16 cellular contexts compared by ENCODE assay signal in genomic region chr19:6731822-6732221, GRCh38. TPM values are rescaled to one million over a fixed set of nuclear protein-coding genes. Genes with fewer than 3 reads are reported as not detected.
DNase-seq lines count a peak whose midpoint lies in the region; ATAC-seq, FAIRE-seq and TF ChIP-seq lines count a peak whose summit lies in the region.
"Had no signal": no experiment of that assay in that cellular context is flagged by ENCODE, and none has a peak within 500 bp of the region (broad histone marks: within the 10 kb centered on the region; RNA-seq: fewer than 3 reads in every experiment).

No MANE protein-coding gene starts in this region.

- 93% methylated on average over 22 of the region's 22 CpGs for WGBS in HepG2 (ENCODE audit: low lambda C conversion rate)
- no CpG with 5 or more reads among the region's 22 CpGs for WGBS in neuronal stem cell (ENCODE audit: extremely low coverage in 2 of 2, insufficient read length in 2 of 2, insufficient replicate concordance in 1 of 2), 2 donors

- no peak overlapping the region for H3K4me3 ChIP-seq in HepG2 (replicated peaks in 1 of 3; ENCODE audit: insufficient read depth in 1 of 3, low read depth in 2 of 3, low read length in 3 of 3)
- H3K4me3 ChIP-seq in neuronal stem cell (ENCODE audit: low read length in 2 of 2) = no peak overlapping the region
- H3K4me3 ChIP-seq: GM12878 had no signal

- peak overlapping the region; percentile 82 for H4K8ac ChIP-seq in neuronal stem cell (ENCODE audit: low read depth, low read length)

- H3K27ac ChIP-seq in HepG2 (ENCODE audit: extremely low read length, insufficient read depth, low read length) (no peak overlapping the region), neuronal stem cell (replicated peaks; ENCODE audit: low read length) (no peak overlapping the region)

- CTCF ChIA-PET in HepG2 (lab: Yijun Ruan, JAX; ENCODE audit: low intra/inter-chr PET ratio, low total read pairs) = no interaction called here

- TF ChIP-seq POLR2A in HepG2 (IDR thresholded peaks at IDR 0.05; ENCODE audit: insufficient read depth in 1 of 2, low read depth in 2 of 2, low read length in 2 of 2) = no peak

- no peak overlapping the region for H4K91ac ChIP-seq in neuronal stem cell (ENCODE audit: low read depth, low read length, poor library complexity)

- POLR2A ChIA-PET in HepG2 (lab: Yijun Ruan, JAX) = interaction anchor here (3.8 kb wide), 1 partner anchor 12 kb away, joined by 187 read pairs; the partner anchor contains the start of gene C3

- no peak overlapping the region for H3K4me2 ChIP-seq in HepG2 (ENCODE audit: low read depth, low read length)
- H3K4me2 ChIP-seq in neuronal stem cell (ENCODE audit: insufficient read depth, low read length, poor library complexity, severe bottlenecking) = no peak overlapping the region

- peak; percentile 36 for FAIRE-seq in HTR-8/SVneo (lab: Jason Lieb, UNC)
- FAIRE-seq in HepG2 (lab: Jason Lieb, UNC) = no peak
- FAIRE-seq: GM12878, GM18507 had no signal

- H3K4ac ChIP-seq in neuronal stem cell (ENCODE audit: low read length) = no peak overlapping the region

- H2AFZ ChIP-seq in HepG2 (ENCODE audit: low read length) = no peak overlapping the region
- H2AFZ ChIP-seq in neuronal stem cell (ENCODE audit: low read length) = no peak overlapping the region

- ATAC-seq in Right ventricle myocardium superior (ENCODE audit: poor library complexity) = no peak
- no peak for ATAC-seq in left cardiac atrium
- ATAC-seq in HepG2 = no peak
- ATAC-seq: GM12878 had no signal

- no peak for TF ChIP-seq CTCF in HepG2 (CRISPR knock-in tag; IDR thresholded peaks at IDR 0.05)

- H4K20me1 ChIP-seq in HepG2 (ENCODE audit: insufficient read depth, low read length) = no peaks in the 10 kb centered on the region

- H2BK5ac ChIP-seq in neuronal stem cell (ENCODE audit: low read length) = peak overlapping the region; percentile 39

- intact Hi-C loops in Right ventricle myocardium superior (cut with DNase I) (no loop called here), left cardiac atrium (cut with DNase I) (no loop called here), HepG2 (cut with micrococcal nuclease; ENCODE audit: unreplicated experiment) (loop anchor here (10.0 kb wide), 1 partner anchor 1143 kb away; the partner anchor contains the start of gene PRR36)

- no peak overlapping the region for H2BK12ac ChIP-seq in neuronal stem cell (ENCODE audit: low read length)

- no peak overlapping the region for H2AK5ac ChIP-seq in neuronal stem cell (ENCODE audit: low read depth, low read length)

- no peak overlapping the region for H3K18ac ChIP-seq in neuronal stem cell (ENCODE audit: low read length)

- H3K79me2 ChIP-seq in HepG2 (ENCODE audit: insufficient read depth, low read length) = peaks cover 14% of the 10 kb centered on the region

- H3K9ac ChIP-seq in HepG2 (ENCODE audit: insufficient read depth, low read depth, low read length) = no peak overlapping the region
- H3K9ac ChIP-seq in neuronal stem cell (ENCODE audit: low read depth, low read length, poor library complexity) = peak overlapping the region; percentile 60

- no peak overlapping the region for H3K14ac ChIP-seq in neuronal stem cell (ENCODE audit: low read length)

- DNase-seq in Right ventricle myocardium superior (peak; percentile 27), left cardiac atrium (no peak), HTR-8/SVneo (ENCODE audit: insufficient read length, low spot score) (no peak), HepG2 (ENCODE audit: low spot score) (no peak), neuronal stem cell (ENCODE audit: low spot score) (no peak), kidney tubule cell (ENCODE audit: low spot score) (no peak), NCI-H2196 treated with DMSO at 0.1 percent for 48 hours (lab: John Stamatoyannopoulos, UW; ENCODE audit: unreplicated experiment) (no peak)
- DNase-seq in stimulated activated CD4-positive, alpha-beta T cell treated with anti-CD3 and anti-CD28 coated beads, Interleukin-4, amount 100 ng/mL, for 4 hours = no peak
- DNase-seq: C1 segment of cervical spinal cord; CD4-positive, alpha-beta T cell; DMS79 had no signal

- H3K4me1 ChIP-seq in HepG2 (ENCODE audit: insufficient read depth, low read length) (peaks cover 65% of the 10 kb centered on the region), neuronal stem cell (ENCODE audit: control insufficient read depth in 2 of 2, insufficient read depth in 1 of 2, low read depth in 1 of 2, low read length in 2 of 2) (peaks cover 3 to 6% of the 10 kb centered on the region in 2 donors)

- no peaks in the 10 kb centered on the region for H3K9me3 ChIP-seq in HepG2 (ENCODE audit: low read length)
- H3K9me3 ChIP-seq in neuronal stem cell (replicated peaks in 1 of 2; ENCODE audit: control insufficient read depth in 2 of 2, insufficient read depth in 1 of 2, low read depth in 1 of 2, low read length in 2 of 2) = peaks cover 0 to 4% of the 10 kb centered on the region in 2 donors

- no peak overlapping the region for H2BK120ac ChIP-seq in neuronal stem cell (ENCODE audit: low read depth, low read length)

- H2BK15ac ChIP-seq in neuronal stem cell (ENCODE audit: low read length) = no peak overlapping the region

- peaks cover 8% of the 10 kb centered on the region for H3K79me1 ChIP-seq in neuronal stem cell (ENCODE audit: low read depth, low read length)

- in situ Hi-C loops in HepG2 (cut with HindIII; ENCODE audit: extremely low pct_ligation_motif_present, low pct_unique_long_range_greater_than_20kb) = no loop called here

- H3K27me3 ChIP-seq in HepG2 (ENCODE audit: control insufficient read depth in 1 of 2, insufficient read depth in 2 of 2, low read length in 2 of 2) (no peaks in the 10 kb centered on the region), neuronal stem cell (ENCODE audit: control insufficient read depth in 3 of 3, insufficient read depth in 3 of 3, low read depth in 1 of 3, low read length in 3 of 3) (no peaks in the 10 kb centered on the region)

- H3K36me3 ChIP-seq in HepG2 (replicated peaks in 1 of 2; ENCODE audit: control insufficient read depth in 1 of 2, insufficient read depth in 2 of 2, low read length in 2 of 2) (peaks cover 0 to 2% of the 10 kb centered on the region in 2 experiments; a peak in 2 of 5 replicates), neuronal stem cell (replicated peaks in 1 of 2; ENCODE audit: control insufficient read depth in 2 of 2, insufficient read depth in 2 of 2, low read length in 2 of 2) (peaks cover 0 to 11% of the 10 kb centered on the region in 2 donors)

- peak overlapping the region; percentile 6 for H3K23ac ChIP-seq in neuronal stem cell (ENCODE audit: low read depth, low read length, poor library complexity)

- no TSS peak for BruUV-seq in HepG2 (replicated peaks; lab: Mats Ljungman, UMichigan)

- no peak for TF ChIP-seq RAD21 in HepG2 (CRISPR knock-in tag; IDR thresholded peaks at IDR 0.05)

- TF ChIP-seq EP300 in HepG2 (IDR thresholded peaks at IDR 0.05; ENCODE audit: low read depth in 2 of 2, low read length in 2 of 2) = no peak
- TF ChIP-seq EP300 in HepG2 (CRISPR knock-in tag; IDR thresholded peaks at IDR 0.05; ENCODE audit: borderline replicate concordance) = no peak

RNA-seq across cellular contexts. Expression of gene GPR108, which starts 5.6 kb away (rescaled TPM):
- total RNA-seq in Right ventricle myocardium superior (22.2 TPM), left cardiac atrium (10 to 100 TPM; 25.7 to 35.4 TPM), HepG2 (2016; rRNA removed; fragmentation: Illumina TruSeq; extraction: Trizol) (24.1 and 36.4 TPM in 2 replicates)
- 38.0 and 46.7 TPM in 2 replicates for total RNA-seq in HepG2 (2016; cell fraction: cytosol; rRNA removed; fragmentation: Illumina TruSeq; extraction: Trizol; ENCODE audit: low read depth)
- 17.4 and 36.4 TPM in 2 replicates for total RNA-seq in HepG2 (2016; cell fraction: insoluble cytoplasmic fraction; rRNA removed; fragmentation: Illumina TruSeq; extraction: Trizol)
- 50.7 and 59.0 TPM in 2 replicates for total RNA-seq in HepG2 (2016; cell fraction: membrane; rRNA removed; fragmentation: Illumina TruSeq; extraction: Trizol)
- total RNA-seq in HepG2 (2016; cell fraction: nucleus; rRNA removed; fragmentation: Illumina TruSeq; extraction: Trizol) = 28.9 and 37.5 TPM in 2 replicates
- polyA plus RNA-seq in HepG2 (2011; rRNA removed) = 63.0 and 69.7 TPM in 2 replicates
- 52.1 and 59.5 TPM in 2 replicates for polyA plus RNA-seq in HepG2 (2011; cell fraction: cytosol; rRNA removed)
- 207 and 243 TPM in 2 replicates for polyA plus RNA-seq in HepG2 (2011; cell fraction: nucleus; rRNA removed)
- polyA plus RNA-seq in HepG2 (2012) = 28.8 and 45.1 TPM in 2 replicates
- polyA plus RNA-seq in HepG2 (2016; cell fraction: cytosol; fragmentation: Illumina TruSeq; extraction: Trizol; ENCODE audit: low read depth) = 45.8 and 48.0 TPM in 2 replicates
- polyA plus RNA-seq in HepG2 (2016; cell fraction: insoluble cytoplasmic fraction; fragmentation: Illumina TruSeq; extraction: Trizol; ENCODE audit: low read depth) = 22.1 and 29.5 TPM in 2 replicates
- polyA plus RNA-seq in HepG2 (2016; cell fraction: membrane; fragmentation: Illumina TruSeq; extraction: Trizol; ENCODE audit: low read depth) = 52.9 and 59.3 TPM in 2 replicates
- 87.3 and 93.9 TPM in 2 replicates for polyA plus RNA-seq in HepG2 (2016; cell fraction: nucleus; fragmentation: Illumina TruSeq; extraction: Trizol; ENCODE audit: insufficient read depth, low read depth)
- 154 and 189 TPM in 2 replicates for polyA minus RNA-seq in HepG2 (2011; rRNA and poly(A)+ RNA removed; ENCODE audit: low replicate concordance)
- 18.7 and 18.9 TPM in 2 replicates for polyA minus RNA-seq in HepG2 (2011; cell fraction: cytosol; rRNA and poly(A)+ RNA removed)
- polyA minus RNA-seq in HepG2 (2011; cell fraction: nucleus; rRNA and poly(A)+ RNA removed) = 28.3 and 32.7 TPM in 2 replicates
- 54.3 TPM for polyA plus RNA-seq in neuronal stem cell (2013, experiment 1 of 2)
- 53.1 TPM for polyA plus RNA-seq in neuronal stem cell (2013, experiment 2 of 2)

RNA-seq across cellular contexts. Expression of gene TRIP10, which starts 7.7 kb away (rescaled TPM):
- total RNA-seq in Right ventricle myocardium superior (133 TPM), left cardiac atrium (10 to 100 TPM; 67.5 to 74.0 TPM), HepG2 (2016; rRNA removed; fragmentation: Illumina TruSeq; extraction: Trizol) (24.1 and 32.5 TPM in 2 replicates)
- total RNA-seq in HepG2 (2016; cell fraction: cytosol; rRNA removed; fragmentation: Illumina TruSeq; extraction: Trizol; ENCODE audit: low read depth) = 14.5 and 17.4 TPM in 2 replicates
- total RNA-seq in HepG2 (2016; cell fraction: insoluble cytoplasmic fraction; rRNA removed; fragmentation: Illumina TruSeq; extraction: Trizol) = 21.0 and 35.2 TPM in 2 replicates
- 24.2 and 24.9 TPM in 2 replicates for total RNA-seq in HepG2 (2016; cell fraction: membrane; rRNA removed; fragmentation: Illumina TruSeq; extraction: Trizol)
- total RNA-seq in HepG2 (2016; cell fraction: nucleus; rRNA removed; fragmentation: Illumina TruSeq; extraction: Trizol) = 15.8 and 19.9 TPM in 2 replicates
- polyA plus RNA-seq in HepG2 (2011; rRNA removed) = 33.2 and 39.4 TPM in 2 replicates
- 27.2 and 31.9 TPM in 2 replicates for polyA plus RNA-seq in HepG2 (2011; cell fraction: cytosol; rRNA removed)
- 93.2 and 99.5 TPM in 2 replicates for polyA plus RNA-seq in HepG2 (2011; cell fraction: nucleus; rRNA removed)
- polyA plus RNA-seq in HepG2 (2012) = 45.5 and 60.4 TPM in 2 replicates
- 20.7 and 22.0 TPM in 2 replicates for polyA plus RNA-seq in HepG2 (2016; cell fraction: cytosol; fragmentation: Illumina TruSeq; extraction: Trizol; ENCODE audit: low read depth)
- polyA plus RNA-seq in HepG2 (2016; cell fraction: insoluble cytoplasmic fraction; fragmentation: Illumina TruSeq; extraction: Trizol; ENCODE audit: low read depth) = 32.6 and 39.0 TPM in 2 replicates
- polyA plus RNA-seq in HepG2 (2016; cell fraction: membrane; fragmentation: Illumina TruSeq; extraction: Trizol; ENCODE audit: low read depth) = 29.2 and 30.7 TPM in 2 replicates
- polyA plus RNA-seq in HepG2 (2016; cell fraction: nucleus; fragmentation: Illumina TruSeq; extraction: Trizol; ENCODE audit: insufficient read depth, low read depth) = 79.8 and 91.2 TPM in 2 replicates
- 17.1 and 24.3 TPM in 2 replicates for polyA minus RNA-seq in HepG2 (2011; rRNA and poly(A)+ RNA removed; ENCODE audit: low replicate concordance)
- polyA minus RNA-seq in HepG2 (2011; cell fraction: cytosol; rRNA and poly(A)+ RNA removed) = 14.9 and 15.0 TPM in 2 replicates
- 19.4 and 20.3 TPM in 2 replicates for polyA minus RNA-seq in HepG2 (2011; cell fraction: nucleus; rRNA and poly(A)+ RNA removed)
- polyA plus RNA-seq in neuronal stem cell (2013, experiment 1 of 2) = 49.7 TPM
- 50.0 TPM for polyA plus RNA-seq in neuronal stem cell (2013, experiment 2 of 2)

RNA-seq across cellular contexts. Expression of gene C3, which starts 11.4 kb away (rescaled TPM):
- total RNA-seq in Right ventricle myocardium superior = 308 TPM
- 1,000 to 10,000 TPM in 1 of 2 donors, 100 to 1,000 TPM in 1; 373 to 1,073 TPM for total RNA-seq in left cardiac atrium
- 700 and 1,455 TPM in 2 replicates for total RNA-seq in HepG2 (2016; rRNA removed; fragmentation: Illumina TruSeq; extraction: Trizol)
- 160 and 192 TPM in 2 replicates for total RNA-seq in HepG2 (2016; cell fraction: cytosol; rRNA removed; fragmentation: Illumina TruSeq; extraction: Trizol; ENCODE audit: low read depth)
- 643 and 1,412 TPM in 2 replicates for total RNA-seq in HepG2 (2016; cell fraction: insoluble cytoplasmic fraction; rRNA removed; fragmentation: Illumina TruSeq; extraction: Trizol)
- 268 and 291 TPM in 2 replicates for total RNA-seq in HepG2 (2016; cell fraction: membrane; rRNA removed; fragmentation: Illumina TruSeq; extraction: Trizol)
- total RNA-seq in HepG2 (2016; cell fraction: nucleus; rRNA removed; fragmentation: Illumina TruSeq; extraction: Trizol) = 1,410 and 1,846 TPM in 2 replicates
- polyA plus RNA-seq in HepG2 (2011; rRNA removed) = 6,272 and 9,798 TPM in 2 replicates
- 4,601 and 7,618 TPM in 2 replicates for polyA plus RNA-seq in HepG2 (2011; cell fraction: cytosol; rRNA removed)
- 6,023 and 6,891 TPM in 2 replicates for polyA plus RNA-seq in HepG2 (2011; cell fraction: nucleus; rRNA removed)
- polyA plus RNA-seq in HepG2 (2012) = 3,859 and 6,494 TPM in 2 replicates
- 195 and 210 TPM in 2 replicates for polyA plus RNA-seq in HepG2 (2016; cell fraction: cytosol; fragmentation: Illumina TruSeq; extraction: Trizol; ENCODE audit: low read depth)
- polyA plus RNA-seq in HepG2 (2016; cell fraction: insoluble cytoplasmic fraction; fragmentation: Illumina TruSeq; extraction: Trizol; ENCODE audit: low read depth) = 903 and 1,023 TPM in 2 replicates
- polyA plus RNA-seq in HepG2 (2016; cell fraction: membrane; fragmentation: Illumina TruSeq; extraction: Trizol; ENCODE audit: low read depth) = 286 and 340 TPM in 2 replicates
- polyA plus RNA-seq in HepG2 (2016; cell fraction: nucleus; fragmentation: Illumina TruSeq; extraction: Trizol; ENCODE audit: insufficient read depth, low read depth) = 3,631 and 3,793 TPM in 2 replicates
- polyA minus RNA-seq in HepG2 (2011; rRNA and poly(A)+ RNA removed; ENCODE audit: low replicate concordance) = 785 and 9,683 TPM in 2 replicates
- 2,000 and 4,520 TPM in 2 replicates for polyA minus RNA-seq in HepG2 (2011; cell fraction: cytosol; rRNA and poly(A)+ RNA removed)
- 1,680 and 2,385 TPM in 2 replicates for polyA minus RNA-seq in HepG2 (2011; cell fraction: nucleus; rRNA and poly(A)+ RNA removed)
- 0.21 TPM for polyA plus RNA-seq in neuronal stem cell (2013, experiment 1 of 2)
- 0.64 TPM for polyA plus RNA-seq in neuronal stem cell (2013, experiment 2 of 2)

RNA-seq across cellular contexts. Expression of gene SH2D3A, which starts 35.4 kb away (rescaled TPM):
- not detected for total RNA-seq in Right ventricle myocardium superior
- under 1 TPM; 0.47 to 0.65 TPM for total RNA-seq in left cardiac atrium
- 0.60 and 1.0 TPM in 2 replicates for total RNA-seq in HepG2 (2016; rRNA removed; fragmentation: Illumina TruSeq; extraction: Trizol)
- 0.61 and 1.1 TPM in 2 replicates for total RNA-seq in HepG2 (2016; cell fraction: cytosol; rRNA removed; fragmentation: Illumina TruSeq; extraction: Trizol; ENCODE audit: low read depth)
- total RNA-seq in HepG2 (2016; cell fraction: insoluble cytoplasmic fraction; rRNA removed; fragmentation: Illumina TruSeq; extraction: Trizol) = 0.82 and 1.2 TPM in 2 replicates
- 1.00 and 1.4 TPM in 2 replicates for total RNA-seq in HepG2 (2016; cell fraction: membrane; rRNA removed; fragmentation: Illumina TruSeq; extraction: Trizol)
- 0.81 and 1.2 TPM in 2 replicates for total RNA-seq in HepG2 (2016; cell fraction: nucleus; rRNA removed; fragmentation: Illumina TruSeq; extraction: Trizol)
- 1.8 and 2.2 TPM in 2 replicates for polyA plus RNA-seq in HepG2 (2011; rRNA removed)
- polyA plus RNA-seq in HepG2 (2011; cell fraction: cytosol; rRNA removed) = 0.97 and 1.7 TPM in 2 replicates
- polyA plus RNA-seq in HepG2 (2011; cell fraction: nucleus; rRNA removed) = 2.5 and 3.9 TPM in 2 replicates
- polyA plus RNA-seq in HepG2 (2012) = 1.7 and 1.9 TPM in 2 replicates
- polyA plus RNA-seq in HepG2 (2016; cell fraction: cytosol; fragmentation: Illumina TruSeq; extraction: Trizol; ENCODE audit: low read depth) = 0.81 and 0.84 TPM in 2 replicates
- 1.0 and 1.5 TPM in 2 replicates for polyA plus RNA-seq in HepG2 (2016; cell fraction: insoluble cytoplasmic fraction; fragmentation: Illumina TruSeq; extraction: Trizol; ENCODE audit: low read depth)
- 0.56 and 0.95 TPM in 2 replicates for polyA plus RNA-seq in HepG2 (2016; cell fraction: membrane; fragmentation: Illumina TruSeq; extraction: Trizol; ENCODE audit: low read depth)
- polyA plus RNA-seq in HepG2 (2016; cell fraction: nucleus; fragmentation: Illumina TruSeq; extraction: Trizol; ENCODE audit: insufficient read depth, low read depth) = 1.2 and 2.2 TPM in 2 replicates
- polyA minus RNA-seq in HepG2 (2011; rRNA and poly(A)+ RNA removed; ENCODE audit: low replicate concordance) = 2.2 and 18.7 TPM in 2 replicates
- polyA minus RNA-seq in HepG2 (2011; cell fraction: cytosol; rRNA and poly(A)+ RNA removed) = 0.70 and 0.89 TPM in 2 replicates
- polyA minus RNA-seq in HepG2 (2011; cell fraction: nucleus; rRNA and poly(A)+ RNA removed) = 2.1 and 2.3 TPM in 2 replicates
- 0.18 TPM for polyA plus RNA-seq in neuronal stem cell (2013, experiment 1 of 2)
- 0.14 TPM for polyA plus RNA-seq in neuronal stem cell (2013, experiment 2 of 2)
- total RNA-seq: A172, H4 had no signal

RNA-seq across cellular contexts. Expression of gene VAV1, which starts 40.7 kb away (rescaled TPM):
- 2.8 TPM for total RNA-seq in Right ventricle myocardium superior
- 1 to 10 TPM; 3.9 to 7.4 TPM for total RNA-seq in left cardiac atrium
- total RNA-seq in HepG2 (2016; rRNA removed; fragmentation: Illumina TruSeq; extraction: Trizol) = not detected in 2 replicates
- total RNA-seq in HepG2 (2016; cell fraction: cytosol; rRNA removed; fragmentation: Illumina TruSeq; extraction: Trizol; ENCODE audit: low read depth) = not detected in 2 replicates
- not detected in 2 replicates for total RNA-seq in HepG2 (2016; cell fraction: insoluble cytoplasmic fraction; rRNA removed; fragmentation: Illumina TruSeq; extraction: Trizol)
- not detected in 2 replicates for total RNA-seq in HepG2 (2016; cell fraction: membrane; rRNA removed; fragmentation: Illumina TruSeq; extraction: Trizol)
- total RNA-seq in HepG2 (2016; cell fraction: nucleus; rRNA removed; fragmentation: Illumina TruSeq; extraction: Trizol) = not detected in 2 replicates
- not detected in 2 replicates for polyA plus RNA-seq in HepG2 (2011; rRNA removed)
- not detected in 2 replicates for polyA plus RNA-seq in HepG2 (2011; cell fraction: cytosol; rRNA removed)
- polyA plus RNA-seq in HepG2 (2011; cell fraction: nucleus; rRNA removed) = 0.05 TPM in 1 of 2 replicates, not detected in the other
- polyA plus RNA-seq in HepG2 (2012) = not detected in 2 replicates
- polyA plus RNA-seq in HepG2 (2016; cell fraction: cytosol; fragmentation: Illumina TruSeq; extraction: Trizol; ENCODE audit: low read depth) = not detected in 2 replicates
- not detected in 2 replicates for polyA plus RNA-seq in HepG2 (2016; cell fraction: insoluble cytoplasmic fraction; fragmentation: Illumina TruSeq; extraction: Trizol; ENCODE audit: low read depth)
- polyA plus RNA-seq in HepG2 (2016; cell fraction: membrane; fragmentation: Illumina TruSeq; extraction: Trizol; ENCODE audit: low read depth) = not detected in 2 replicates
- not detected in 2 replicates for polyA plus RNA-seq in HepG2 (2016; cell fraction: nucleus; fragmentation: Illumina TruSeq; extraction: Trizol; ENCODE audit: insufficient read depth, low read depth)
- not detected in 2 replicates for polyA minus RNA-seq in HepG2 (2011; rRNA and poly(A)+ RNA removed; ENCODE audit: low replicate concordance)
- polyA minus RNA-seq in HepG2 (2011; cell fraction: cytosol; rRNA and poly(A)+ RNA removed) = not detected in 2 replicates
- polyA minus RNA-seq in HepG2 (2011; cell fraction: nucleus; rRNA and poly(A)+ RNA removed) = not detected in 2 replicates
- 0.06 TPM for polyA plus RNA-seq in neuronal stem cell (2013, experiment 1 of 2)
- polyA plus RNA-seq in neuronal stem cell (2013, experiment 2 of 2) = 0.04 TPM
- total RNA-seq: A172, G401 had no signal
